In genomic region chr4:99417125-99417524, GRCh38 we compare ENCODE assay signal across 21 cellular contexts. TPM values are rescaled to one million over a fixed set of nuclear protein-coding genes. Genes with fewer than 3 reads are reported as not detected.
DNase-seq lines count a peak whose midpoint lies in the region; ATAC-seq and TF ChIP-seq lines count a peak whose summit lies in the region.
"Had no signal": no experiment of that assay in that cellular context is flagged by ENCODE, and none has a peak within 500 bp of the region (broad histone marks: within the 10 kb centered on the region; RNA-seq: fewer than 3 reads in every experiment).

No MANE protein-coding gene starts in this region.

- intact Hi-C loops in colonic mucosa (cut with DNase I), result no loop called here
- intact Hi-C loops in mucosa of descending colon (cut with DNase I, micrococcal nuclease), result no loop called here
- intact Hi-C loops in sciatic nerve (cut with DNase I), result no loop called here

- H3K4me3 ChIP-seq in colonic mucosa, result no peak overlapping the region
- H3K4me3 ChIP-seq in mucosa of descending colon, result no peak overlapping the region
- no peak overlapping the region for H3K4me3 ChIP-seq in subcutaneous abdominal adipose tissue (ENCODE audit: low read depth in 1 of 5, low read length in 5 of 5)
- H3K4me3 ChIP-seq: A549; BLaER1 treated with 17β-estradiol and CSF1 and Interleukin-3, amounts not matched to agents 10 nM and 100 nM had no signal

- H3K9me3 ChIP-seq in colonic mucosa, result no peaks in the 10 kb centered on the region
- H3K9me3 ChIP-seq in mucosa of descending colon, result no peaks in the 10 kb centered on the region
- H3K9me3 ChIP-seq in subcutaneous abdominal adipose tissue (ENCODE audit: control insufficient read depth in 5 of 5, low read length in 5 of 5), result no peaks in the 10 kb centered on the region
- H3K9me3 ChIP-seq: A549, Caco-2 had no signal

- TF ChIP-seq CTCF in colonic mucosa (IDR thresholded peaks at IDR 0.05) (no peak), mucosa of descending colon (IDR thresholded peaks at IDR 0.05) (no peak)

- DNase-seq in colonic mucosa (no peak), mucosa of descending colon (no peak), sciatic nerve (ENCODE audit: low spot score) (no peak), NOMO-1 treated with dmso at 0.1 percent for 144 hours (lab: John Stamatoyannopoulos, UW; ENCODE audit: unreplicated experiment) (no peak), NCI-H226 (no peak), NCI-H1436 (lab: John Stamatoyannopoulos, UW) (no peak)
- DNase-seq: AML-193; Caco-2; Calu3; CD4-positive, alpha-beta T cell; CD8-positive, alpha-beta T cell; DMS79 treated with DMSO at 0.1 percent for 48 hours; GF-D8 had no signal

- ATAC-seq in mucosa of descending colon, result peak; percentile 87
- peak; percentile 42 for ATAC-seq in sciatic nerve
- no peak for ATAC-seq in GM21390 (IDR thresholded peaks at IDR 0.05; ENCODE audit: unreplicated experiment)
- ATAC-seq: A549; CD8-positive, alpha-beta T cell had no signal

- no peak overlapping the region for H3K9ac ChIP-seq in colonic mucosa (ENCODE audit: low read depth in 2 of 2, low read length in 2 of 2)
- H3K9ac ChIP-seq in subcutaneous abdominal adipose tissue (ENCODE audit: low read length in 5 of 5), result no peak overlapping the region
- H3K9ac ChIP-seq: BLaER1 treated with 17β-estradiol and CSF1 and Interleukin-3, amounts not matched to agents 10 nM and 100 nM had no signal

- H3K27me3 ChIP-seq in colonic mucosa, result no peaks in the 10 kb centered on the region
- no peaks in the 10 kb centered on the region for H3K27me3 ChIP-seq in subcutaneous abdominal adipose tissue (ENCODE audit: control insufficient read depth in 5 of 5, insufficient read depth in 4 of 5, low read length in 5 of 5)
- H3K27me3 ChIP-seq: BLaER1 treated with 17β-estradiol and CSF1 and Interleukin-3, amounts not matched to agents 10 nM and 100 nM had no signal

- H3K36me3 ChIP-seq in colonic mucosa (no peaks in the 10 kb centered on the region), mucosa of descending colon (ENCODE audit: low read depth) (no peaks in the 10 kb centered on the region), subcutaneous abdominal adipose tissue (ENCODE audit: control insufficient read depth in 5 of 5, insufficient read depth in 5 of 5, low read length in 5 of 5) (no peaks in the 10 kb centered on the region)
- H3K36me3 ChIP-seq: BLaER1 treated with 17β-estradiol and CSF1 and Interleukin-3, amounts not matched to agents 10 nM and 100 nM had no signal

- H3K27ac ChIP-seq in colonic mucosa, result peak overlapping the region; percentile 9
- peak overlapping the region; percentile 32 for H3K27ac ChIP-seq in subcutaneous abdominal adipose tissue (ENCODE audit: low read depth, low read length)
- H3K27ac ChIP-seq: 22Rv1; A549; BLaER1 treated with 17β-estradiol and CSF1 and Interleukin-3, amounts not matched to agents 10 nM and 100 nM; C4-2B had no signal

- H3K4me1 ChIP-seq in colonic mucosa (no peaks in the 10 kb centered on the region), mucosa of descending colon (ENCODE audit: low read depth) (peaks cover 35% of the 10 kb centered on the region), subcutaneous abdominal adipose tissue (ENCODE audit: control insufficient read depth in 5 of 5, insufficient read depth in 5 of 5, low read length in 5 of 5) (peaks cover 0 to 39% (median 5%) of the 10 kb centered on the region in 5 donors)
- H3K4me1 ChIP-seq: A549; BLaER1 treated with 17β-estradiol and CSF1 and Interleukin-3, amounts not matched to agents 10 nM and 100 nM had no signal

RNA-seq across cellular contexts. Expression of gene ADH7, which starts 18.0 kb away (rescaled TPM):
- total RNA-seq in colonic mucosa (not detected), mucosa of descending colon (not detected), sciatic nerve (not detected)
- total RNA-seq: A172; B cell; Caco-2; Calu3; CD4-positive, alpha-beta T cell; CD8-positive, alpha-beta T cell had no signal
